In genomic region chr1:94593611-94594010, GRCh38 we compare ENCODE assay signal across 1 cellular context.
TF ChIP-seq lines count a peak whose summit lies in the region.

No MANE protein-coding gene starts in this region.

TF ChIP-seq in IMR-90, 13 proteins besides CTCF, POLR2A, EP300 and RAD21:
- TF ChIP-seq RCOR1 (IDR thresholded peaks at IDR 0.05; ENCODE audit: insufficient replicate concordance, low read length) = no peak
- no peak for TF ChIP-seq FOS (IDR thresholded peaks at IDR 0.05; ENCODE audit: low read depth, low read length)
- no peak for TF ChIP-seq MXI1 (IDR thresholded peaks at IDR 0.05; ENCODE audit: borderline replicate concordance, low read depth, low read length)
- TF ChIP-seq USF2 (IDR thresholded peaks at IDR 0.05; ENCODE audit: low read depth, low read length) = no peak
- TF ChIP-seq CHD1 (IDR thresholded peaks at IDR 0.05; ENCODE audit: low read depth, low read length) = no peak
- TF ChIP-seq CEBPB (IDR thresholded peaks at IDR 0.05; ENCODE audit: low read depth, low read length) = no peak
- TF ChIP-seq SMC3 (IDR thresholded peaks at IDR 0.05; ENCODE audit: low read depth, low read length) = no peak
- TF ChIP-seq MAZ (IDR thresholded peaks at IDR 0.05; ENCODE audit: borderline replicate concordance, low read depth, low read length) = no peak
- TF ChIP-seq RFX5 (IDR thresholded peaks at IDR 0.05; ENCODE audit: low read depth, low read length) = no peak
- TF ChIP-seq NFE2L2 (IDR thresholded peaks at IDR 0.05; ENCODE audit: low read depth, low read length) = no peak
- TF ChIP-seq ELK1 (IDR thresholded peaks at IDR 0.05; ENCODE audit: borderline replicate concordance, low read depth, low read length) = no peak
- TF ChIP-seq BHLHE40 (IDR thresholded peaks at IDR 0.05; ENCODE audit: low read depth, low read length) = no peak
- no peak for TF ChIP-seq MAFK (IDR thresholded peaks at IDR 0.05; ENCODE audit: low read depth, low read length)
TF ChIP-seq in IMR-90: peak in this region for 0.
